ENCODE assay signal across 17 cellular contexts in the genomic region with DNA sequence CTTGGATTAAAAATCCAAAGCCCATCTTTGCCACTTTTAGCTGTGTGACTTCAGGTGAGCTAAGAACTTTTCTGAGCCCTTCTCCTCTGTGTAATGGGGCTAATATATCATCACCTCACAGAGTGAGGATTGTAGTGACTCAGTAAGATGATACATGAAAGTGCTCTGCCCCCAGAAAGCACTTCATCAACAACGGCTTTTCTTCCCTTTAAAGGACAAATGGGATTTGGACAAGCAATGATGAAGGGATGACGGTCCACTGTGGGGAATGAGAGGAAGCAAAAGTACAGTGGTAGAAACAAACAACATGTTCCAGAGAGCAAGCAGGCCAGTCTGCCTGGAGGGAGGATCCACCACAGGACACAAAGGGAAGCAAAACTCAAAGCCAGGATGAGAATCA. TPM values are rescaled to one million over a fixed set of nuclear protein-coding genes. Genes with fewer than 3 reads are reported as not detected.
"Had no signal": no experiment of that assay in that cellular context is flagged by ENCODE, and none has a peak within 500 bp of the region (broad histone marks: within the 10 kb centered on the region; RNA-seq: fewer than 3 reads in every experiment).

No MANE protein-coding gene starts in this region.

- H3K27me3 ChIP-seq: neural progenitor cell, ovary, sigmoid colon, stomach had no signal

- H3K4me1 Mint-ChIP-seq: mesothelial cell of epicardium, neural progenitor cell had no signal

- H3K27ac ChIP-seq: neural progenitor cell, ovary, sigmoid colon, stomach had no signal

- H3K9me3 Mint-ChIP-seq: activated T-cell treated with anti-CD3 and anti-CD28 coated beads, Interleukin-2, amount 50 U/mL, for 4 hours; dendritic cell treated with granulocyte-macrophage colony-stimulating factor and Interleukin-4, amounts not matched to agents 40 ng/mL and 50 ng/mL, for 4 days; effector memory CD8-positive, alpha-beta T cell; mesothelial cell of epicardium; neural progenitor cell had no signal

- H3K9me3 ChIP-seq: ovary, sigmoid colon, stomach had no signal

- H3K27me3 Mint-ChIP-seq: dendritic cell treated with granulocyte-macrophage colony-stimulating factor and Interleukin-4, amounts not matched to agents 40 ng/mL and 50 ng/mL, for 4 days; effector memory CD8-positive, alpha-beta T cell had no signal

- H3K4me3 ChIP-seq: neural progenitor cell, ovary, sigmoid colon, stomach had no signal

- H3K27ac Mint-ChIP-seq: dendritic cell treated with granulocyte-macrophage colony-stimulating factor and Interleukin-4, amounts not matched to agents 40 ng/mL and 50 ng/mL, for 4 days; mesothelial cell of epicardium; neural progenitor cell had no signal

- ATAC-seq: effector memory CD8-positive, alpha-beta T cell had no signal

- H3K4me1 ChIP-seq: neural progenitor cell, sigmoid colon had no signal

- H3K36me3 ChIP-seq: ovary had no signal

- DNase-seq: activated CD4-positive, CD25-positive, alpha-beta regulatory T cell treated with anti-CD3 and anti-CD28 coated beads, Interleukin-2, amount 50 U/mL, for 72 hours; activated T-cell treated with anti-CD3 and anti-CD28 coated beads, Interleukin-2, amount 50 U/mL, for 4 hours; anterior cingulate cortex; cerebellar nuclear complex; effector memory CD8-positive, alpha-beta T cell; hippocampal formation; kidney glomerular epithelial cell; ovary; sigmoid colon; stomach had no signal

- H3K4me3 Mint-ChIP-seq: activated T-cell treated with anti-CD3 and anti-CD28 coated beads, Interleukin-2, amount 50 U/mL, for 4 hours; dendritic cell treated with granulocyte-macrophage colony-stimulating factor and Interleukin-4, amounts not matched to agents 40 ng/mL and 50 ng/mL, for 4 days; effector memory CD8-positive, alpha-beta T cell; mesothelial cell of epicardium; neural progenitor cell had no signal

RNA-seq across cellular contexts. Expression of gene TMED6, which starts 14.3 kb away (rescaled TPM):
- total RNA-seq: epithelial cell of proximal tubule, glomerular endothelial cell, lower leg skin, myocyte, sigmoid colon had no signal
- polyA plus RNA-seq: ovary had no signal
